In genomic region chr13:34356686-34357434, GRCh38 we compare ENCODE assay signal across 22 cellular contexts.
DNase-seq lines count a peak whose midpoint lies in the region; ATAC-seq, FAIRE-seq and TF ChIP-seq lines count a peak whose summit lies in the region.
"Had no signal": no experiment of that assay in that cellular context is flagged by ENCODE, and none has a peak within 500 bp of the region (broad histone marks: within the 10 kb centered on the region; RNA-seq: fewer than 3 reads in every experiment).

No MANE protein-coding gene starts in this region.

- H4K20me1 ChIP-seq in PC-3 (ENCODE audit: low read length) (no peaks in the 10 kb centered on the region), H1 (replicated peaks in 1 of 2; ENCODE audit: control insufficient read depth in 1 of 2, insufficient read depth in 2 of 2, low read length in 2 of 2) (no peaks in the 10 kb centered on the region)

- TF ChIP-seq CTCF in PC-3 (conservative IDR thresholded peaks at IDR 0.05; ENCODE audit: low read depth, low read length) = no peak
- no peak for TF ChIP-seq CTCF in H1 (IDR thresholded peaks at IDR 0.05; ENCODE audit: control extremely low read depth in 1 of 3, insufficient read depth in 1 of 3, low read depth in 1 of 3, low read length in 3 of 3)
- TF ChIP-seq CTCF in mucosa of descending colon (IDR thresholded peaks at IDR 0.05) = no peak

- CTCF ChIA-PET in PC-3 (lab: Charles Lee) (no interaction called here), H1 (lab: Charles Lee; ENCODE audit: partially characterized antibody) (interaction anchor here (1.2 to 1.6 kb wide), 3 partner anchors 9 to 807 kb away, joined by 3 to 6 read pairs (median 4); no protein-coding TSS in a partner anchor)

- H3K79me2 ChIP-seq in PC-3 (ENCODE audit: low read length) = no peaks in the 10 kb centered on the region
- H3K79me2 ChIP-seq in H1 (ENCODE audit: control insufficient read depth in 1 of 2, insufficient read depth in 2 of 2, low read length in 2 of 2) = no peaks in the 10 kb centered on the region

- H2AFZ ChIP-seq in PC-3 (ENCODE audit: low read length) (no peak overlapping the region), H1 (ENCODE audit: low read length) (no peak overlapping the region)

- no TSS peak for BruUV-seq in PC-3 (replicated peaks; lab: Mats Ljungman, UMichigan)

- H2BK15ac ChIP-seq in H1 (ENCODE audit: low read length) = no peak overlapping the region

- no peaks in the 10 kb centered on the region for H3K9me2 ChIP-seq in PC-3 (replicated peaks; ENCODE audit: low read length)

- H3K9me3 ChIP-seq in PC-3 (ENCODE audit: low read length) = no peaks in the 10 kb centered on the region
- no peaks in the 10 kb centered on the region for H3K9me3 ChIP-seq in H1 (ENCODE audit: insufficient read depth in 2 of 2, low read depth in 1 of 2, low read length in 1 of 2)
- no peaks in the 10 kb centered on the region for H3K9me3 ChIP-seq in skeletal muscle satellite cell (replicated peaks; ENCODE audit: low read length)
- no peaks in the 10 kb centered on the region for H3K9me3 ChIP-seq in mucosa of descending colon
- H3K9me3 ChIP-seq: adrenal gland, HAP-1, lower lobe of right lung, psoas muscle had no signal

- no peak for TF ChIP-seq RAD21 in H1 (IDR thresholded peaks at IDR 0.05 in 1 of 2, conservative IDR thresholded peaks at IDR 0.05 in 1 of 2; ENCODE audit: low read depth in 2 of 2, low read length in 2 of 2)

- H4K5ac ChIP-seq in H1 (ENCODE audit: insufficient read length, low read depth, low read length) = no peak overlapping the region

- H4K8ac ChIP-seq in H1 (ENCODE audit: extremely low read depth, insufficient read depth, low read length) = no peak overlapping the region

- intact Hi-C loops in PC-3 (cut with micrococcal nuclease) (loop anchor here (5.0 kb wide), 2 partner anchors 55 to 90 kb away; no protein-coding TSS in a partner anchor), mucosa of descending colon (cut with DNase I, micrococcal nuclease) (no loop called here)

- ATAC-seq in PC-3 (peak; percentile 71), mucosa of descending colon (no peak)

- H2BK5ac ChIP-seq in H1 (ENCODE audit: low read depth, low read length) = no peak overlapping the region

- 0 out of 2 replicates have a peak overlapping the region, but pooled peaks have one; percentile 32 for H2BK20ac ChIP-seq in H1 (ENCODE audit: low read length)

- no peak overlapping the region for H3K18ac ChIP-seq in H1 (ENCODE audit: extremely low read depth, low read length)

- H3K27me3 ChIP-seq in PC-3 (ENCODE audit: low read length) (no peaks in the 10 kb centered on the region), H1 (replicated peaks in 1 of 4; ENCODE audit: control insufficient read depth in 3 of 4, extremely low read depth in 1 of 4, insufficient read depth in 3 of 4, low read length in 3 of 4) (no peaks in the 10 kb centered on the region), skeletal muscle satellite cell (ENCODE audit: control insufficient read depth, insufficient read depth, low read length) (no peaks in the 10 kb centered on the region)
- H3K27me3 ChIP-seq: adrenal gland had no signal

- H3K56ac ChIP-seq in H1 (replicated peaks; ENCODE audit: insufficient read length, low read depth, low read length) = no peak overlapping the region

- no peak for TF ChIP-seq POLR2A in H1 (IDR thresholded peaks at IDR 0.05; ENCODE audit: control extremely low read depth in 1 of 2, low read depth in 2 of 2, low read length in 2 of 2)

- no peak overlapping the region for H3K4ac ChIP-seq in H1 (replicated peaks; ENCODE audit: insufficient read length, low read depth, low read length)

- H4K91ac ChIP-seq in H1 (replicated peaks; ENCODE audit: insufficient read length, low read length) = no peak overlapping the region

- H2AK5ac ChIP-seq in H1 (ENCODE audit: low read depth, low read length) = no peak overlapping the region

- H2BK12ac ChIP-seq in H1 (ENCODE audit: low read depth, low read length) = no peak overlapping the region

- H3K4me3 ChIP-seq in PC-3 (ENCODE audit: low read length) = no peak overlapping the region
- no peak overlapping the region for H3K4me3 ChIP-seq in H1 (ENCODE audit: extremely low read depth in 1 of 4, insufficient read depth in 2 of 4, low read depth in 3 of 4, low read length in 4 of 4)
- peak overlapping the region; percentile 12 for H3K4me3 ChIP-seq in skeletal muscle satellite cell (ENCODE audit: low read length)
- no peak overlapping the region for H3K4me3 ChIP-seq in mucosa of descending colon
- H3K4me3 ChIP-seq: adrenal gland, coronary artery, HAP-1, lower lobe of right lung, psoas muscle, skin epidermis had no signal

- H3K4me2 ChIP-seq in PC-3 (ENCODE audit: low read length) (peak overlapping the region; percentile 61), H1 (ENCODE audit: insufficient read depth in 1 of 2, low read depth in 2 of 2, low read length in 2 of 2) (no peak overlapping the region), skeletal muscle satellite cell (ENCODE audit: low read length) (peak overlapping the region; percentile 73)

- H2BK120ac ChIP-seq in H1 (replicated peaks; ENCODE audit: low read depth, low read length) = no peak overlapping the region

- H3K9ac ChIP-seq in PC-3 (ENCODE audit: low read length) (peak overlapping the region; percentile 73), H1 (replicated peaks in 1 of 4; ENCODE audit: extremely low read depth in 1 of 4, low read depth in 3 of 4, low read length in 3 of 4) (no peak overlapping the region), skeletal muscle satellite cell (ENCODE audit: low read depth, low read length) (peak overlapping the region; percentile 37)

- POLR2A ChIA-PET in PC-3 (lab: Charles Lee; ENCODE audit: unreplicated experiment) = interaction anchor here (0.5 to 1.0 kb wide), 5 partner anchors 18 to 405 kb away, joined by 3 to 8 read pairs (median 3); no protein-coding TSS in a partner anchor
- POLR2A ChIA-PET in H1 (lab: Charles Lee; ENCODE audit: partially characterized antibody) = no interaction called here

- H3K79me1 ChIP-seq in H1 (ENCODE audit: low read depth, low read length) = no peaks in the 10 kb centered on the region

- H3K36me3 ChIP-seq in PC-3 (ENCODE audit: low read depth, low read length) (no peaks in the 10 kb centered on the region), H1 (ENCODE audit: control insufficient read depth in 2 of 4, insufficient read depth in 4 of 4, low read length in 3 of 4) (no peaks in the 10 kb centered on the region), skeletal muscle satellite cell (ENCODE audit: insufficient read depth, low read length) (no peaks in the 10 kb centered on the region), mucosa of descending colon (ENCODE audit: low read depth) (no peaks in the 10 kb centered on the region)
- H3K36me3 ChIP-seq: adrenal gland, HAP-1, lower lobe of right lung had no signal

- FAIRE-seq in H1 (lab: Jason Lieb, UNC) = no peak

- H3K4me1 ChIP-seq in PC-3 (ENCODE audit: insufficient read depth, low read length) (peaks cover 59% of the 10 kb centered on the region), H1 (replicated peaks in 1 of 4; ENCODE audit: control insufficient read depth in 3 of 4, insufficient read depth in 4 of 4, low read length in 3 of 4) (peaks cover 0 to 5% (median 2%) of the 10 kb centered on the region in 4 experiments; a peak in 2 of 7 replicates), skeletal muscle satellite cell (ENCODE audit: control insufficient read depth, insufficient read depth, low read length) (peaks cover 38% of the 10 kb centered on the region), mucosa of descending colon (ENCODE audit: low read depth) (no peaks in the 10 kb centered on the region)
- H3K4me1 ChIP-seq: HAP-1, lower lobe of right lung, psoas muscle had no signal

- H3K27ac ChIP-seq in PC-3 (ENCODE audit: low read length) = peak overlapping the region; percentile 96
- H3K27ac ChIP-seq in H1 (ENCODE audit: low read depth, low read length) = no peak overlapping the region
- H3K27ac ChIP-seq: lower lobe of right lung, psoas muscle had no signal

- DNase-seq in NCI-H2107 treated with DMSO at 0.1 percent for 48 hours (lab: John Stamatoyannopoulos, UW; ENCODE audit: unreplicated experiment) (peak; percentile 5), NCI-H2107 (lab: John Stamatoyannopoulos, UW) (no peak), PC-3 (no peak), H1 (ENCODE audit: low read depth in 1 of 2, low spot score in 2 of 2) (no peak), putamen (ENCODE audit: low spot score) (no peak), mucosa of descending colon (no peak), germinal center (ENCODE audit: low spot score) (no peak)
- DNase-seq: activated CD4-positive, alpha-beta T cell treated with anti-CD3 and anti-CD28 coated beads for 4 hours; activated T-cell treated with anti-CD3 and anti-CD28 coated beads, Interleukin-2, amount 50 U/mL, for 24 hours; CD8-positive, alpha-beta memory T cell; lower lobe of right lung; NCI-H1105; NCI-H2029 treated with DMSO at 0.1 percent for 48 hours; psoas muscle; stimulated activated CD4-positive, alpha-beta T cell treated with anti-CD3 and anti-CD28 coated beads, Interleukin-2, amount 100 ng/mL, for 24 hours; substantia nigra; T-helper 2 cell had no signal

- WGBS in H1 (ENCODE audit: extremely low coverage in 1 of 2, insufficient coverage in 1 of 2, insufficient read length in 1 of 2, insufficient replicate concordance in 2 of 2, low coverage in 1 of 2, low lambda C conversion rate in 2 of 2, missing lambda C conversion rate in 1 of 2), 2 experiments = 88% methylated on average over 4 of the region's 4 CpGs; no CpG with 5 or more reads in 1 of the 2 experiments

- no peak for TF ChIP-seq EP300 in H1 (IDR thresholded peaks at IDR 0.05; ENCODE audit: borderline replicate concordance in 1 of 2, low read depth in 2 of 2, low read length in 2 of 2)

- H3K23ac ChIP-seq in H1 (ENCODE audit: insufficient read length) = no peak overlapping the region

- H3K23me2 ChIP-seq in H1 (ENCODE audit: low read depth, low read length) = no peaks in the 10 kb centered on the region; the same call in 1 of the 2 replicates

- no peak overlapping the region for H3K14ac ChIP-seq in H1 (ENCODE audit: insufficient read length)

- no peaks in the 10 kb centered on the region for H3F3A ChIP-seq in PC-3 (ENCODE audit: low read length, unreplicated experiment)

TF ChIP-seq in H1, 55 proteins besides CTCF, POLR2A, EP300 and RAD21 (continues in another document):
- TF ChIP-seq TAF1 (IDR thresholded peaks at IDR 0.05; ENCODE audit: low read depth, low read length) = no peak
- no peak for TF ChIP-seq SAP30 (IDR thresholded peaks at IDR 0.05; ENCODE audit: insufficient read depth, insufficient replicate concordance, low read length)
- no peak for TF ChIP-seq BRCA1 (IDR thresholded peaks at IDR 0.05; ENCODE audit: low read depth, low read length)
- TF ChIP-seq MAX (IDR thresholded peaks at IDR 0.05) = no peak
- TF ChIP-seq KDM4A (IDR thresholded peaks at IDR 0.05; ENCODE audit: low read depth, low read length, severe bottlenecking) = no peak
- TF ChIP-seq CHD1 (IDR thresholded peaks at IDR 0.05; ENCODE audit: low read depth, low read length) = no peak
- TF ChIP-seq ZNF274 (IDR thresholded peaks at IDR 0.05; ENCODE audit: borderline replicate concordance, extremely low read depth, low read length) = no peak
- TF ChIP-seq YY1 (IDR thresholded peaks at IDR 0.05; ENCODE audit: low read depth, low read length) = no peak
- TF ChIP-seq ASH2L (IDR thresholded peaks at IDR 0.05; ENCODE audit: low read length) = no peak

Comparison
In these comparisons a context has a peak if more than half of its experiments do, and no peak if none do; other contexts are left out.
1. H3K4me2 ChIP-seq: peak in PC-3 (single experiment) and skeletal muscle satellite cell (single experiment); none in H1 (0 of 2).
2. H3K9ac ChIP-seq: peak in PC-3 (single experiment) and skeletal muscle satellite cell (single experiment); none in H1 (0 of 4).